In the genomic region with DNA sequence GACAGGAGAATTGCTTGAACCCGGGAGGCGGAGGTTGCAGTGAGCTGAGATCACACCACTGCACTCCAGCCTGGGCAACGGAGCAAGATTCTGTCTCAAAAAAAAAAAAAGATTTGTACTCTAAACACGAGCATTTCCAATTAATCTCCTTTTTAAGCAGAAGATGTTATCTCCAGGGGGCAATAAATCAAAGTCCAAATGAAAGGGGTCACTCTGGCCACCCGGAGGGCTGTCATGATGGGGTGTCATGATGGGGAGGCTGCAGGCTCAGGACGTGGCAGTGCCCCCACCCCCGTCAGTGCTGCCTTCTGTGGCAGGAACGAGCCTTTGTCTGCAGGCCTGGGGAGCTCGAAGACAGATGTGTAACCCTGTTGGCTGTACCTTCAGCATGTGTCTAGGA, we compare ENCODE assay signal across 26 cellular contexts.
"Had no signal": no experiment of that assay in that cellular context is flagged by ENCODE, and none has a peak within 500 bp of the region (broad histone marks: within the 10 kb centered on the region; RNA-seq: fewer than 3 reads in every experiment).

No MANE protein-coding gene starts in this region.

- H3K9me3 Mint-ChIP-seq: activated CD4-positive, alpha-beta T cell treated with anti-CD3 and anti-CD28 coated beads, Interleukin-2, amount 10 ng/mL, durations not matched to agents 7 days and 5 days; natural killer cell treated with Interleukin-12 subunit alpha and Interleukin-12 subunit beta and Interleukin-15 and Interleukin-18, amount 100 ng/mL, for 72 hours; stimulated activated naive CD8-positive, alpha-beta T cell treated with anti-CD3 and anti-CD28 coated beads, Interleukin-15, Interleukin-2, amounts not matched to agents 100 ng/mL and 50 ng/mL, for 24 hours had no signal

- H3K27ac ChIP-seq: brain microvascular endothelial cell, coronary artery, dorsolateral prefrontal cortex, left lung, neutrophil, right lobe of liver, thoracic aorta, uterus had no signal

- H3K27me3 ChIP-seq: brain microvascular endothelial cell, dorsolateral prefrontal cortex, left lung, neutrophil, right lobe of liver, uterus had no signal

- H3K9me3 ChIP-seq: left lung, mucosa of descending colon, neutrophil, right lobe of liver, thoracic aorta, uterus had no signal

- FAIRE-seq: astrocyte, frontal cortex, islet of Langerhans had no signal

- H3K4me3 ChIP-seq: coronary artery, dorsolateral prefrontal cortex, left lung, lung, mucosa of descending colon, right lobe of liver, thoracic aorta, uterus had no signal

- DNase-seq: activated CD4-positive, alpha-beta T cell treated with anti-CD3 and anti-CD28 coated beads for 1 hour; activated CD4-positive, alpha-beta T cell treated with anti-CD3 and anti-CD28 coated beads, Interleukin-2, amount 10 ng/mL, durations not matched to agents 7 days and 5 days; activated CD8-positive, alpha-beta T cell treated with anti-CD3 and anti-CD28 coated beads, Interleukin-2, amount 10 ng/mL, durations not matched to agents 7 days and 5 days; activated gamma-delta T cell treated with Interleukin-2 at 50 U/mL for 16 hours; activated naive CD4-positive, alpha-beta T cell treated with anti-CD3 and anti-CD28 coated beads, Interleukin-2, amount 50 U/mL, for 16 hours; amniotic stem cell; brain microvascular endothelial cell; dorsolateral prefrontal cortex; effector memory CD4-positive, alpha-beta T cell; left lung; mucosa of descending colon; right lobe of liver; stimulated activated CD4-positive, alpha-beta T cell treated with anti-CD3 and anti-CD28 coated beads, Interleukin-4, amount 100 ng/mL, for 1 hour; T-helper 2 cell; trophoblast cell; uterus had no signal

- H3K4me1 ChIP-seq: right lobe of liver, uterus had no signal

- H3K4me3 Mint-ChIP-seq: activated CD4-positive, alpha-beta T cell treated with anti-CD3 and anti-CD28 coated beads, Interleukin-2, amount 10 ng/mL, durations not matched to agents 7 days and 5 days; activated CD8-positive, alpha-beta T cell treated with anti-CD3 and anti-CD28 coated beads, Interleukin-2, amount 10 ng/mL, durations not matched to agents 7 days and 5 days; natural killer cell treated with Interleukin-12 subunit alpha and Interleukin-12 subunit beta and Interleukin-15 and Interleukin-18, amount 100 ng/mL, for 72 hours; stimulated activated naive CD8-positive, alpha-beta T cell treated with anti-CD3 and anti-CD28 coated beads, Interleukin-15, Interleukin-2, amounts not matched to agents 100 ng/mL and 50 ng/mL, for 24 hours; WTC11 had no signal

- H3K27ac Mint-ChIP-seq: activated CD4-positive, alpha-beta T cell treated with anti-CD3 and anti-CD28 coated beads, Interleukin-2, amount 10 ng/mL, durations not matched to agents 7 days and 5 days; activated CD8-positive, alpha-beta T cell treated with anti-CD3 and anti-CD28 coated beads, Interleukin-2, amount 10 ng/mL, durations not matched to agents 7 days and 5 days; natural killer cell treated with Interleukin-12 subunit alpha and Interleukin-12 subunit beta and Interleukin-15 and Interleukin-18, amount 100 ng/mL, for 72 hours; stimulated activated naive CD8-positive, alpha-beta T cell treated with anti-CD3 and anti-CD28 coated beads, Interleukin-15, Interleukin-2, amounts not matched to agents 100 ng/mL and 50 ng/mL, for 24 hours had no signal

- ATAC-seq: activated CD8-positive, alpha-beta T cell treated with anti-CD3 and anti-CD28 coated beads, Interleukin-2, amount 10 ng/mL, durations not matched to agents 7 days and 5 days; left lung; mucosa of descending colon; natural killer cell treated with Interleukin-12 subunit alpha and Interleukin-12 subunit beta and Interleukin-15 and Interleukin-18, amount 100 ng/mL, for 72 hours; right lobe of liver; WTC11 had no signal

- H3K36me3 ChIP-seq: brain microvascular endothelial cell, left lung, neutrophil, right lobe of liver, thoracic aorta, uterus had no signal

- H3K36me3 Mint-ChIP-seq: natural killer cell treated with Interleukin-12 subunit alpha and Interleukin-12 subunit beta and Interleukin-15 and Interleukin-18, amount 100 ng/mL, for 72 hours; WTC11 had no signal

- H3K27me3 Mint-ChIP-seq: activated CD4-positive, alpha-beta T cell treated with anti-CD3 and anti-CD28 coated beads, Interleukin-2, amount 10 ng/mL, durations not matched to agents 7 days and 5 days; natural killer cell treated with Interleukin-12 subunit alpha and Interleukin-12 subunit beta and Interleukin-15 and Interleukin-18, amount 100 ng/mL, for 72 hours; stimulated activated naive CD8-positive, alpha-beta T cell treated with anti-CD3 and anti-CD28 coated beads, Interleukin-15, Interleukin-2, amounts not matched to agents 100 ng/mL and 50 ng/mL, for 24 hours had no signal
